In the genomic region with DNA sequence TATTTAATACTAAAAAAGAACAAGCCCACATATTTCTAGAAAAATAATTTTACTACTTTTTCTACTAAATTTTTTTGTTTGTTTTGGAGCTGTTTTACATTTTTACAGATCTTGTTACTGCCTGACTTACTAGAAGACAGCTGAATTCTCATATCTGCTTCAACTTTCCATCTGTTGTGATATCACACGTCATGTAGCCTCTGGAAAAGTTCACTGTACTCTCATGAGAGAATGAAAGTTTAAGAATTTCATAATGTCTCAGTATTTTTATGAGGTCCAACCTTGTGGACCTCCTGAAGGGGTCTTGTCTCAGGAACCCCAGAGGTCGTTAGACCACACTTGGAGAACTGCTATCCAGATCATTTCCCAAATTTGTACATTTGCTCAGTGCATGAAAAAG, we compare ENCODE assay signal across 22 cellular contexts.
"Had no signal": no experiment of that assay in that cellular context is flagged by ENCODE, and none has a peak within 500 bp of the region (broad histone marks: within the 10 kb centered on the region; RNA-seq: fewer than 3 reads in every experiment).

No MANE protein-coding gene starts in this region.

- H3K4me3 Mint-ChIP-seq: activated CD4-positive, alpha-beta memory T cell treated with anti-CD3 and anti-CD28 coated beads for 36 hours; activated CD4-positive, alpha-beta T cell treated with anti-CD3 and anti-CD28 coated beads, Interleukin-2, amount 10 ng/mL, durations not matched to agents 7 days and 5 days; activated naive CD8-positive, alpha-beta T cell treated with anti-CD3 and anti-CD28 coated beads, Interleukin-2, amount 50 U/mL, for 24 hours; activated T-cell treated with anti-CD3 and anti-CD28 coated beads, Interleukin-2, amount 50 U/mL, for 4 hours; brain; T-helper 1 cell treated with Interleukin-12 subunit alpha and Interleukin-12 subunit beta and Interleukin-4 antibody, amounts not matched to agents 30 μg/mL and 1 μg/mL, for 36 hours; WTC11 had no signal

- H3K27ac ChIP-seq: Peyer's patch, RWPE1 had no signal

- DNase-seq: activated CD4-positive, alpha-beta memory T cell treated with anti-CD3 and anti-CD28 coated beads for 36 hours; activated CD4-positive, alpha-beta T cell treated with anti-CD3 and anti-CD28 coated beads, Interleukin-2, amount 10 ng/mL, durations not matched to agents 7 days and 5 days; activated CD4-positive, CD25-positive, alpha-beta regulatory T cell treated with anti-CD3 and anti-CD28 coated beads, Interleukin-2, amount 50 U/mL, for 72 hours; activated CD8-positive, alpha-beta memory T cell treated with anti-CD3 and anti-CD28 coated beads for 24 hours; activated effector memory CD4-positive, alpha-beta T cell treated with anti-CD3 and anti-CD28 coated beads, Interleukin-2, amount 50 U/mL, for 16 hours; activated naive CD4-positive, alpha-beta T cell treated with Interleukin-2 at 50 U/mL for 16 hours; activated naive CD8-positive, alpha-beta T cell treated with anti-CD3 and anti-CD28 coated beads, Interleukin-2, amount 50 U/mL, for 24 hours; activated T-cell treated with anti-CD3 and anti-CD28 coated beads, Interleukin-2, amount 50 U/mL, for 4 hours; amygdala; MM.1S; NCI-H1105; NCI-H1436; NCI-H1694 treated with DMSO at 0.1 percent for 48 hours; NCI-H2029 treated with DMSO at 0.1 percent for 48 hours; NCI-H524; Peyer's patch; SHP77 treated with DMSO at 0.1 percent for 48 hours had no signal

- H3K9me3 ChIP-seq: Peyer's patch had no signal

- H3K9me3 Mint-ChIP-seq: activated CD4-positive, alpha-beta memory T cell treated with anti-CD3 and anti-CD28 coated beads for 36 hours; activated CD4-positive, alpha-beta T cell treated with anti-CD3 and anti-CD28 coated beads, Interleukin-2, amount 10 ng/mL, durations not matched to agents 7 days and 5 days; activated naive CD4-positive, alpha-beta T cell treated with anti-CD3 and anti-CD28 coated beads, Interleukin-2, amount 50 U/mL, for 72 hours; activated T-cell treated with anti-CD3 and anti-CD28 coated beads, Interleukin-2, amount 50 U/mL, for 4 hours; T-helper 1 cell treated with Interleukin-12 subunit alpha and Interleukin-12 subunit beta and Interleukin-4 antibody, amounts not matched to agents 30 μg/mL and 1 μg/mL, for 36 hours; WTC11 had no signal

- H3K4me1 Mint-ChIP-seq: activated CD4-positive, alpha-beta T cell treated with anti-CD3 and anti-CD28 coated beads, Interleukin-2, amount 10 ng/mL, durations not matched to agents 7 days and 5 days; activated naive CD8-positive, alpha-beta T cell treated with anti-CD3 and anti-CD28 coated beads, Interleukin-2, amount 50 U/mL, for 24 hours had no signal

- H3K4me1 ChIP-seq: Peyer's patch had no signal

- ATAC-seq: activated naive CD4-positive, alpha-beta T cell treated with anti-CD3 and anti-CD28 coated beads, Interleukin-2, amount 50 U/mL, for 72 hours; activated naive CD8-positive, alpha-beta T cell treated with anti-CD3 and anti-CD28 coated beads, Interleukin-2, amount 50 U/mL, for 24 hours; activated T-cell treated with anti-CD3 and anti-CD28 coated beads, Interleukin-2, amount 50 U/mL, for 4 hours; WTC11 had no signal

- H3K36me3 ChIP-seq: Peyer's patch had no signal

- H3K36me3 Mint-ChIP-seq: WTC11 had no signal

- H3K27me3 Mint-ChIP-seq: activated CD4-positive, alpha-beta T cell treated with anti-CD3 and anti-CD28 coated beads, Interleukin-2, amount 10 ng/mL, durations not matched to agents 7 days and 5 days; brain had no signal

- H3K27ac Mint-ChIP-seq: activated CD4-positive, alpha-beta memory T cell treated with anti-CD3 and anti-CD28 coated beads for 36 hours; activated CD4-positive, alpha-beta T cell treated with anti-CD3 and anti-CD28 coated beads, Interleukin-2, amount 10 ng/mL, durations not matched to agents 7 days and 5 days; activated naive CD4-positive, alpha-beta T cell treated with anti-CD3 and anti-CD28 coated beads, Interleukin-2, amount 50 U/mL, for 72 hours; activated naive CD8-positive, alpha-beta T cell treated with anti-CD3 and anti-CD28 coated beads, Interleukin-2, amount 50 U/mL, for 24 hours; brain; T-helper 1 cell treated with Interleukin-12 subunit alpha and Interleukin-12 subunit beta and Interleukin-4 antibody, amounts not matched to agents 30 μg/mL and 1 μg/mL, for 36 hours; WTC11 had no signal

- H3K27me3 ChIP-seq: Peyer's patch had no signal

- H3K4me3 ChIP-seq: Peyer's patch had no signal
